Comparison of ENCODE assay signal across 32 cellular contexts in genomic region chr11:1022908-1023810, GRCh38. TPM values are rescaled to one million over a fixed set of nuclear protein-coding genes. Genes with fewer than 3 reads are reported as not detected.
A peak's percentile ranks its signal among the peaks of the same experiment; 100 is the strongest.
DNase-seq lines count a peak whose midpoint lies in the region; ATAC-seq, FAIRE-seq and TF ChIP-seq lines count a peak whose summit lies in the region.
"Had no signal": no experiment of that assay in that cellular context is flagged by ENCODE, and none has a peak within 500 bp of the region (broad histone marks: within the 10 kb centered on the region; RNA-seq: fewer than 3 reads in every experiment).

No MANE protein-coding gene starts in this region.

- ATAC-seq in K562 = no peak
- no peak for ATAC-seq in GM18520 (IDR thresholded peaks at IDR 0.05; ENCODE audit: unreplicated experiment)
- ATAC-seq: A549 had no signal

- H3K27ac Mint-ChIP-seq in Calu3 (ENCODE audit: unreplicated experiment) (peak overlapping the region; percentile 9), nephron progenitor cell (peak overlapping the region; percentile 24)
- H3K27ac Mint-ChIP-seq: HFFc6 had no signal

- H3K27me3 ChIP-seq in K562 (ENCODE audit: control insufficient read depth in 2 of 2, insufficient read depth in 2 of 2, low read length in 2 of 2) = peaks cover 0 to 75% of the 10 kb centered on the region in 2 experiments; a peak in 4 of 5 replicates
- H3K27me3 ChIP-seq: SJSA1 had no signal

- H3K9ac ChIP-seq in K562 (ENCODE audit: insufficient read depth in 1 of 2, low read depth in 2 of 2, low read length in 2 of 2) = no peak overlapping the region

- H3K4me2 ChIP-seq in K562 (ENCODE audit: insufficient read depth, low read length) = no peak overlapping the region
- H3K4me2 ChIP-seq: A549 had no signal

- H3K9me3 Mint-ChIP-seq in Calu3 (ENCODE audit: low read depth, unreplicated experiment) (peaks cover 4% of the 10 kb centered on the region), nephron progenitor cell (peaks cover under 1% of the 10 kb centered on the region)
- H3K9me3 Mint-ChIP-seq: HFFc6 had no signal

- peaks cover 12% of the 10 kb centered on the region for H3K36me3 Mint-ChIP-seq in Calu3 (ENCODE audit: insufficient read depth, unreplicated experiment)
- H3K36me3 Mint-ChIP-seq in nephron progenitor cell (ENCODE audit: low read depth) = no peaks in the 10 kb centered on the region

- H3K79me2 ChIP-seq in K562 (ENCODE audit: control insufficient read depth, insufficient read depth, low read length) = no peaks in the 10 kb centered on the region

- no peaks in the 10 kb centered on the region for H3K9me3 ChIP-seq in K562 (replicated peaks; ENCODE audit: control insufficient read depth, insufficient read depth, low read depth, low read length)
- H3K9me3 ChIP-seq: A549, Caco-2, SJSA1 had no signal

- in situ Hi-C loops in K562 (cut with MboI) = no loop called here

- no peak for TF ChIP-seq EP300 in K562 (IDR thresholded peaks at IDR 0.05; ENCODE audit: low read length)

- H3K36me3 ChIP-seq in K562 (ENCODE audit: control insufficient read depth, insufficient read depth, low read length) = no peaks in the 10 kb centered on the region
- H3K36me3 ChIP-seq: SJSA1 had no signal

- H2AFZ ChIP-seq in K562 (ENCODE audit: low read depth, low read length) = no peak overlapping the region

- H3K4me3 Mint-ChIP-seq in Calu3 (ENCODE audit: low read depth, unreplicated experiment) (no peak overlapping the region), nephron progenitor cell (no peak overlapping the region)
- H3K4me3 Mint-ChIP-seq: CD4-positive, alpha-beta memory T cell; HFFc6 had no signal

- peaks cover 2% of the 10 kb centered on the region for H3K9me1 ChIP-seq in K562 (ENCODE audit: control insufficient read depth, insufficient read depth, low read length)

- H4K20me1 ChIP-seq in K562 (replicated peaks; ENCODE audit: control insufficient read depth, insufficient read depth, low read length) = no peaks in the 10 kb centered on the region; the same call in 1 of the 2 replicates

- no peak for TF ChIP-seq RAD21 in K562 (CRISPR knock-in tag; conservative IDR thresholded peaks at IDR 0.05 in 1 of 2, IDR thresholded peaks at IDR 0.05 in 1 of 2)

- BruUV-seq in Calu3 (replicated peaks; lab: Mats Ljungman, UMichigan) (no TSS peak), K562 (replicated peaks; lab: Mats Ljungman, UMichigan) (no TSS peak)

- CTCF ChIA-PET in Calu3 (lab: Charles Lee) (no interaction called here), K562 (lab: Yijun Ruan, JAX; ENCODE audit: low intra/inter-chr PET ratio) (no interaction called here)

- TF ChIP-seq CTCF in Calu3 (IDR thresholded peaks at IDR 0.05; ENCODE audit: unreplicated experiment) = no peak
- TF ChIP-seq CTCF in K562 (IDR thresholded peaks at IDR 0.05 in 2 of 3, conservative IDR thresholded peaks at IDR 0.05 in 1 of 3; ENCODE audit: insufficient read depth in 2 of 3, low read depth in 1 of 3, low read length in 3 of 3) = no peak
- TF ChIP-seq CTCF in nephron progenitor cell (IDR thresholded peaks at IDR 0.05) = no peak

- intact Hi-C loops in Calu3 (cut with micrococcal nuclease; ENCODE audit: unreplicated experiment) = no loop called here
- intact Hi-C loops in K562 (cut with micrococcal nuclease) = no loop called here

- POLR2A ChIA-PET in K562 (lab: Yijun Ruan, JAX) = no interaction called here

- H3K4me1 Mint-ChIP-seq in Calu3 (ENCODE audit: low read depth, unreplicated experiment) (no peaks in the 10 kb centered on the region), nephron progenitor cell (no peaks in the 10 kb centered on the region)

- TF ChIP-seq POLR2A in K562 (conservative IDR thresholded peaks at IDR 0.05) = no peak

- peak; percentile 86 for FAIRE-seq in HTR-8/SVneo (lab: Jason Lieb, UNC)
- FAIRE-seq in K562 (lab: Jason Lieb, UNC) = no peak
- FAIRE-seq: A549 had no signal

- WGBS in K562 (ENCODE audit: insufficient coverage, low coverage, missing lambda C conversion rate) = 25% methylated on average over 28 of the region's 28 CpGs

- H3K27me3 Mint-ChIP-seq in Calu3 (ENCODE audit: unreplicated experiment) (no peaks in the 10 kb centered on the region), nephron progenitor cell (ENCODE audit: low read depth, poor library complexity) (peaks cover 4% of the 10 kb centered on the region)
- H3K27me3 Mint-ChIP-seq: CD4-positive, alpha-beta memory T cell had no signal

- DNase-seq in Calu3 (no peak), HTR-8/SVneo (ENCODE audit: insufficient read length, low spot score) (no peak), K562 (ENCODE audit: extremely low read depth in 1 of 4, low spot score in 3 of 4) (no peak), nephron progenitor cell (no peak), COLO668 (lab: John Stamatoyannopoulos, UW; ENCODE audit: unreplicated experiment) (no peak)
- DNase-seq in stimulated activated naive CD4-positive, alpha-beta T cell (lab: John Stamatoyannopoulos, UW) = no peak
- no peak for DNase-seq in activated naive CD4-positive, alpha-beta T cell treated with Interleukin-2 at 50 U/mL for 16 hours
- DNase-seq: AML-193, C1 segment of cervical spinal cord, Caco-2, DMS 273 treated with DMSO at 0.1 percent for 48 hours, DMS79, GF-D8, H7, HFFc6, KBM-7, MV-4-11, NCI-H1105, NCI-H1436 treated with DMSO at 0.1 percent for 48 hours, NCI-H187 treated with DMSO at 0.1 percent for 48 hours, NCI-H446, NCI-H524 treated with DMSO at 0.1 percent for 48 hours, NCI-H774, Right ventricle myocardium superior had no signal

- H3K4me1 ChIP-seq in K562 (replicated peaks in 1 of 2; ENCODE audit: control insufficient read depth in 2 of 2, insufficient read depth in 2 of 2, low read length in 2 of 2) = peaks cover 0 to 44% of the 10 kb centered on the region in 2 experiments; a peak in 1 of 5 replicates
- H3K4me1 ChIP-seq: A549, Caco-2, SJSA1 had no signal

- H3K4me3 ChIP-seq in K562 = no peak overlapping the region
- H3K4me3 ChIP-seq: A549, SJSA1 had no signal

- no peak overlapping the region for H3K27ac ChIP-seq in K562 (ENCODE audit: extremely low read depth, low read depth, low read length)
- H3K27ac ChIP-seq: A549, SJSA1 had no signal

TF ChIP-seq in K562, 482 proteins besides CTCF, POLR2A, EP300 and RAD21:
- TF ChIP-seq TSC22D4 (tag; IDR thresholded peaks at IDR 0.05) (0 out of 2 replicates have a peak, but pooled peaks have one; percentile 39), MXD1 (CRISPR knock-in tag; IDR thresholded peaks at IDR 0.05; ENCODE audit: borderline replicate concordance, poor library complexity, severe bottlenecking) (no peak), TOE1 (IDR thresholded peaks at IDR 0.05; ENCODE audit: borderline replicate concordance) (no peak), TOE1 (CRISPR knock-in tag; IDR thresholded peaks at IDR 0.05; ENCODE audit: borderline replicate concordance, low read depth) (no peak), GABPA (tag; conservative IDR thresholded peaks at IDR 0.05; ENCODE audit: low read depth) (no peak), ZNF24 (IDR thresholded peaks at IDR 0.05) (peak; percentile 97)

RNA-seq across cellular contexts. Expression of gene MUC6, which starts 13.4 kb away (rescaled TPM):
- total RNA-seq in Calu3 (2022) (0.73 and 4.6 TPM in 2 replicates), K562 (2014; rRNA removed) (not detected in 2 replicates), K562 (2014; rRNA removed; fragmentation: Illumina TruSeq; extraction: Trizol) (not detected in 2 replicates), K562 (2015; rRNA removed; fragmentation: Illumina TruSeq; extraction: Trizol) (not detected in 2 replicates), K562 (2021) (0.16 TPM in 1 of 2 replicates, not detected in the other)
- not detected in 2 replicates for total RNA-seq in K562 (2011; cell fraction: chromatin; rRNA removed; ENCODE audit: low replicate concordance)
- not detected in 2 replicates for total RNA-seq in K562 (2011; cell fraction: nucleolus; rRNA removed)
- total RNA-seq in K562 (2011; cell fraction: nucleoplasm; rRNA removed) = not detected in 2 replicates
- polyA plus RNA-seq in K562 (2011; rRNA removed) (not detected in 2 replicates), K562 (2014; fragmentation: Illumina TruSeq; extraction: Trizol) (not detected in 2 replicates), K562 (2014; fragmentation: Nextera tagmentation; extraction: Ambion mirVana) (not detected), K562 (2014; rRNA removed) (0.01 TPM in 1 of 2 replicates, not detected in the other)
- not detected in 2 replicates for polyA plus RNA-seq in K562 (2011; cell fraction: cytosol; rRNA removed)
- polyA plus RNA-seq in K562 (2011; cell fraction: nucleus; rRNA removed) = not detected in 2 replicates
- polyA plus RNA-seq in K562 (2012) = 0.03 and 0.06 TPM in 2 replicates
- not detected in 2 replicates for polyA minus RNA-seq in K562 (2011; rRNA and poly(A)+ RNA removed)
- not detected in 2 replicates for polyA minus RNA-seq in K562 (2011; cell fraction: cytosol; rRNA and poly(A)+ RNA removed)
- polyA minus RNA-seq in K562 (2011; cell fraction: nucleus; rRNA and poly(A)+ RNA removed) = not detected in 2 replicates
- total RNA-seq: Caco-2; CD4-positive, alpha-beta memory T cell; H7; HFFc6; HT1080; LHCN-M2; MCF 10A; Right ventricle myocardium superior; SJSA1 had no signal
- polyA plus RNA-seq: A549 had no signal

RNA-seq across cellular contexts. Expression of gene MUC2, which starts 51.5 kb away (rescaled TPM):
- total RNA-seq in Calu3 (2022) = 0.05 TPM in 1 of 2 replicates, not detected in the other
- 0.05 and 0.49 TPM in 2 replicates for total RNA-seq in K562 (2011; cell fraction: chromatin; rRNA removed; ENCODE audit: low replicate concordance)
- under 0.01 TPM in 1 of 2 replicates, not detected in the other for total RNA-seq in K562 (2011; cell fraction: nucleolus; rRNA removed)
- 0.08 and 0.59 TPM in 2 replicates for total RNA-seq in K562 (2011; cell fraction: nucleoplasm; rRNA removed)
- total RNA-seq in K562 (2014; rRNA removed) = not detected in 2 replicates
- not detected in 2 replicates for total RNA-seq in K562 (2014; rRNA removed; fragmentation: Illumina TruSeq; extraction: Trizol)
- not detected in 2 replicates for total RNA-seq in K562 (2015; rRNA removed; fragmentation: Illumina TruSeq; extraction: Trizol)
- 0.18 and 0.38 TPM in 2 replicates for total RNA-seq in K562 (2021)
- polyA plus RNA-seq in K562 (2011; rRNA removed) = not detected in 2 replicates
- not detected in 2 replicates for polyA plus RNA-seq in K562 (2011; cell fraction: cytosol; rRNA removed)
- not detected in 2 replicates for polyA plus RNA-seq in K562 (2011; cell fraction: nucleus; rRNA removed)
- 0.04 TPM in 1 of 2 replicates, not detected in the other for polyA plus RNA-seq in K562 (2012)
- polyA plus RNA-seq in K562 (2014; fragmentation: Illumina TruSeq; extraction: Trizol) = under 0.01 TPM in 1 of 2 replicates, not detected in the other
- polyA plus RNA-seq in K562 (2014; fragmentation: Nextera tagmentation; extraction: Ambion mirVana) = not detected
- polyA plus RNA-seq in K562 (2014; rRNA removed) = not detected in 2 replicates
- not detected in 2 replicates for polyA minus RNA-seq in K562 (2011; rRNA and poly(A)+ RNA removed)
- polyA minus RNA-seq in K562 (2011; cell fraction: cytosol; rRNA and poly(A)+ RNA removed) = not detected in 2 replicates
- polyA minus RNA-seq in K562 (2011; cell fraction: nucleus; rRNA and poly(A)+ RNA removed) = not detected in 2 replicates
- total RNA-seq: CD4-positive, alpha-beta memory T cell; H7; HT1080; LHCN-M2; Right ventricle myocardium superior; RPMI7951; SJSA1 had no signal
- polyA plus RNA-seq: CD4-positive, alpha-beta memory T cell had no signal
